8 cellular contexts compared by ENCODE assay signal in genomic region chr14:92513204-92513965, GRCh38. TPM values are rescaled to one million over a fixed set of nuclear protein-coding genes. Genes with fewer than 3 reads are reported as not detected.
A peak's percentile ranks its signal among the peaks of the same experiment; 100 is the strongest.
DNase-seq lines count a peak whose midpoint lies in the region; ATAC-seq and TF ChIP-seq lines count a peak whose summit lies in the region.

Gene RIN3 (plus strand): TSS chr14:92513781. CDS start chr14:92513933, 152 bp downstream.

- ATAC-seq in HG03108 (IDR thresholded peaks at IDR 0.05; ENCODE audit: unreplicated experiment) (peak; percentile 60), body of pancreas (peak; percentile 45)

- 7 to 28% methylated on average over 19 to 51 of the region's 79 CpGs for WGBS in body of pancreas, 2 donors

- H3K27ac ChIP-seq in body of pancreas = peak within 1 kb of the TSS in 3 of 4 donors; percentile 8 to 51 (median 44)
- H3K27ac ChIP-seq in iPS-20b (ENCODE audit: low read length) = no peak within 1 kb of the TSS

- H3K27me3 ChIP-seq in body of pancreas = peaks cover 0 to 13% of the 10 kb centered on the region in 2 donors
- peaks cover 48% of the 10 kb centered on the region for H3K27me3 ChIP-seq in iPS-20b (ENCODE audit: insufficient read depth, low read length)
- H3K27me3 ChIP-seq in skeletal muscle satellite cell (ENCODE audit: control insufficient read depth, insufficient read depth, low read length) = no peaks in the 10 kb centered on the region

- H3K4me1 ChIP-seq in body of pancreas (peaks cover 13% of the 10 kb centered on the region), iPS-20b (ENCODE audit: insufficient read depth, low read length) (peaks cover 2% of the 10 kb centered on the region; the same call in 1 of the 2 replicates), skeletal muscle satellite cell (ENCODE audit: control insufficient read depth, insufficient read depth, low read length) (peaks cover 24% of the 10 kb centered on the region)

- H3K36me3 ChIP-seq in body of pancreas (replicated peaks in 1 of 2; ENCODE audit: insufficient read depth in 1 of 2, low read depth in 2 of 2) = no peaks in the 10 kb centered on the region
- no peaks in the 10 kb centered on the region for H3K36me3 ChIP-seq in iPS-20b (ENCODE audit: insufficient read depth, low read depth, low read length)
- no peaks in the 10 kb centered on the region for H3K36me3 ChIP-seq in skeletal muscle satellite cell (ENCODE audit: insufficient read depth, low read length)

- no peak for TF ChIP-seq CTCF in body of pancreas (IDR thresholded peaks at IDR 0.05)

- H3K4me2 ChIP-seq in skeletal muscle satellite cell (ENCODE audit: low read length) = peak within 1 kb of the TSS; percentile 92

- H3K9me3 ChIP-seq in body of pancreas (no peaks in the 10 kb centered on the region), iPS-20b (ENCODE audit: insufficient read depth, low read depth, low read length) (no peaks in the 10 kb centered on the region), skeletal muscle satellite cell (replicated peaks; ENCODE audit: low read length) (no peaks in the 10 kb centered on the region)

- peak in 1 of 3 donors; percentile 33 for TF ChIP-seq POLR2A in body of pancreas (IDR thresholded peaks at IDR 0.05)

- intact Hi-C loops in T-helper 1 cell treated with Interleukin-12 subunit alpha and Interleukin-12 subunit beta and Interleukin-4 antibody, amounts not matched to agents 30 ng/mL and 1 ng/mL, for 36 hours (cut with micrococcal nuclease) = no loop called here
- intact Hi-C loops in body of pancreas (cut with DNase I) = no loop called here

- H3K9ac ChIP-seq in iPS-20b (ENCODE audit: low read depth, low read length) (0 out of 2 replicates have a peak within 1 kb of the TSS, but pooled peaks have one; percentile 27), skeletal muscle satellite cell (ENCODE audit: low read depth, low read length) (peak within 1 kb of the TSS; percentile 94)

- peak; percentile 14 for DNase-seq in SIG-M5 treated with dmso at 0.1 percent for 504 hours (lab: John Stamatoyannopoulos, UW; ENCODE audit: unreplicated experiment)
- no peak for DNase-seq in SIG-M5 (lab: John Stamatoyannopoulos, UW)
- peak in 1 of 4 donors; percentile 45 for DNase-seq in body of pancreas
- DNase-seq in SKM-1 treated with dmso at 0.1 percent for 144 hours (lab: John Stamatoyannopoulos, UW; ENCODE audit: unreplicated experiment) = no peak

- H3K4me3 ChIP-seq in body of pancreas (peak within 1 kb of the TSS in 1 of 2 donors; percentile 9), iPS-20b (ENCODE audit: low read length) (peak within 1 kb of the TSS; percentile 73), skeletal muscle satellite cell (ENCODE audit: low read length) (peak within 1 kb of the TSS; percentile 86)

RNA-seq across cellular contexts. Expression of gene RIN3, which starts in this region (rescaled TPM):
- total RNA-seq in T-helper 1 cell treated with Interleukin-12 subunit alpha and Interleukin-12 subunit beta and Interleukin-4 antibody, amounts not matched to agents 30 ng/mL and 1 ng/mL, for 36 hours = 32.1 and 33.0 TPM in 2 replicates
- 1 to 10 TPM; 2.6 to 3.3 TPM for total RNA-seq in body of pancreas
- total RNA-seq in skeletal muscle satellite cell (2012; rRNA removed) = 6.3 and 7.6 TPM in 2 replicates
